In genomic region chr1:28313710-28314510, GRCh38 we compare ENCODE assay signal across 1 cellular context.
TF ChIP-seq lines count a peak whose summit lies in the region.

No MANE protein-coding gene starts in this region.

TF ChIP-seq in HCT116, 20 proteins besides CTCF, POLR2A, EP300 and RAD21 (continued from another document):
- TF ChIP-seq JUND (IDR thresholded peaks at IDR 0.05) (peak; percentile 81), SRF (IDR thresholded peaks at IDR 0.05; ENCODE audit: low read depth) (no peak), SP1 (IDR thresholded peaks at IDR 0.05; ENCODE audit: low read depth) (peak; percentile 69; the same call in 1 of the 2 replicates), MAX (IDR thresholded peaks at IDR 0.05) (peak; percentile 67)
